In genomic region chr6:156434795-156435190, GRCh38 we compare ENCODE assay signal across 23 cellular contexts.
"Had no signal": no experiment of that assay in that cellular context is flagged by ENCODE, and none has a peak within 500 bp of the region (broad histone marks: within the 10 kb centered on the region; RNA-seq: fewer than 3 reads in every experiment).

No MANE protein-coding gene starts in this region.

- DNase-seq: activated CD4-positive, alpha-beta T cell treated with anti-CD3 and anti-CD28 coated beads for 48 hours; activated CD4-positive, alpha-beta T cell treated with anti-CD3 and anti-CD28 coated beads, Interleukin-2, amount 50 U/mL, for 4 hours; activated CD8-positive, alpha-beta memory T cell treated with anti-CD3 and anti-CD28 coated beads, Interleukin-2, amount 50 U/mL, for 48 hours; activated CD8-positive, alpha-beta T cell treated with anti-CD3 and anti-CD28 coated beads, Interleukin-2, amount 10 ng/mL, durations not matched to agents 7 days and 5 days; activated naive CD4-positive, alpha-beta T cell treated with anti-CD3 and anti-CD28 coated beads, Interleukin-2, amount 50 U/mL, for 16 hours; activated naive CD8-positive, alpha-beta T cell treated with anti-CD3 and anti-CD28 coated beads, Interleukin-2, amount 10 ng/mL, durations not matched to agents 7 days and 5 days; activated T-cell treated with anti-CD3 and anti-CD28 coated beads, Interleukin-2, amount 50 U/mL, for 1 hour; adrenal gland; aorta; central memory CD4-positive, alpha-beta T cell; NCI-H1092; NCI-H1417 treated with DMSO at 0.1 percent for 48 hours; NCI-H187; NCI-H510A treated with DMSO at 0.1 percent for 48 hours; NCI-H774; NK-92 treated with Interleukin-12 subunit alpha and Interleukin-12 subunit beta, amount 100 ng/mL, for 24 hours; OCI-M1; Peyer's patch; SHP77; SW 1271 had no signal

- H3K36me3 ChIP-seq: adrenal gland, Peyer's patch, SJSA1 had no signal

- H3K4me1 ChIP-seq: adrenal gland, SJSA1 had no signal

- H3K9me3 ChIP-seq: adrenal gland, Peyer's patch, SJSA1 had no signal

- H3K4me3 ChIP-seq: adrenal gland, Peyer's patch, SJSA1 had no signal

- ATAC-seq: activated CD4-positive, CD25-positive, alpha-beta regulatory T cell treated with anti-CD3 and anti-CD28 coated beads, Interleukin-2, amount 50 U/mL, for 24 hours; activated CD8-positive, alpha-beta T cell treated with anti-CD3 and anti-CD28 coated beads, Interleukin-2, amount 10 ng/mL, durations not matched to agents 7 days and 5 days; SK-N-SH treated with all-trans-retinoic acid at 6 μM for 48 hours had no signal
